ENCODE assay signal across 39 cellular contexts in genomic region chr11:19836666-19837065, GRCh38.
"Had no signal": no experiment of that assay in that cellular context is flagged by ENCODE, and none has a peak within 500 bp of the region (broad histone marks: within the 10 kb centered on the region; RNA-seq: fewer than 3 reads in every experiment).

No MANE protein-coding gene starts in this region.

- H3K4me3 Mint-ChIP-seq: activated naive CD4-positive, alpha-beta T cell treated with anti-CD3 and anti-CD28 coated beads for 36 hours; activated naive CD4-positive, alpha-beta T cell treated with anti-CD3 and anti-CD28 coated beads, Interleukin-2, amount 10 ng/mL, durations not matched to agents 7 days and 5 days; activated naive CD4-positive, alpha-beta T cell treated with anti-CD3 and anti-CD28 coated beads, Interleukin-2, amount 50 U/mL, for 24 hours; activated naive CD8-positive, alpha-beta T cell; activated naive CD8-positive, alpha-beta T cell treated with anti-CD3 and anti-CD28 coated beads, Interleukin-2, amount 10 ng/mL, durations not matched to agents 7 days and 5 days; activated naive CD8-positive, alpha-beta T cell treated with anti-CD3 and anti-CD28 coated beads, Interleukin-2, amount 50 U/mL, for 24 hours; activated T-cell treated with anti-CD3 and anti-CD28 coated beads, Interleukin-2, amount 50 U/mL, for 24 hours; activated T-cell treated with anti-CD3 and anti-CD28 coated beads, Interleukin-2, amount 50 U/mL, for 4 hours; activated T-cell treated with anti-CD3 and anti-CD28 coated beads, Interleukin-2, amount 50 U/mL, for 72 hours; activated T-helper 1 cell treated with anti-CD3 and anti-CD28 coated beads, Interleukin-12 subunit alpha, Interleukin-12 subunit beta, Interleukin-2, Interleukin-4 antibody, amounts not matched to agents 30 ng/mL and 10 ng/mL and 1 ng/mL, durations not matched to agents 14 hours and 24 hours and 36 hours; activated T-helper 17 cell treated with anti-CD3 and anti-CD28 coated beads, Interleukin-2, amount 50 U/mL, for 72 hours; brain; central memory CD8-positive, alpha-beta T cell had no signal

- H3K36me3 Mint-ChIP-seq: activated naive CD4-positive, alpha-beta T cell treated with anti-CD3 and anti-CD28 coated beads, Interleukin-2, amount 10 ng/mL, durations not matched to agents 7 days and 5 days; activated naive CD4-positive, alpha-beta T cell treated with anti-CD3 and anti-CD28 coated beads, Interleukin-2, amount 50 U/mL, for 24 hours; activated naive CD4-positive, alpha-beta T cell treated with anti-CD3 and anti-CD28 coated beads, Interleukin-2, amount 50 U/mL, for 72 hours; activated naive CD8-positive, alpha-beta T cell; activated naive CD8-positive, alpha-beta T cell treated with anti-CD3 and anti-CD28 coated beads, Interleukin-2, amount 10 ng/mL, durations not matched to agents 7 days and 5 days had no signal

- H3K36me3 ChIP-seq: adrenal gland, breast epithelium, cardiac muscle cell had no signal

- H3K9me3 Mint-ChIP-seq: activated naive CD4-positive, alpha-beta T cell treated with anti-CD3 and anti-CD28 coated beads, Interleukin-2, amount 10 ng/mL, durations not matched to agents 7 days and 5 days; activated naive CD4-positive, alpha-beta T cell treated with anti-CD3 and anti-CD28 coated beads, Interleukin-2, amount 50 U/mL, for 24 hours; activated naive CD8-positive, alpha-beta T cell treated with anti-CD3 and anti-CD28 coated beads, Interleukin-2, amount 10 ng/mL, durations not matched to agents 7 days and 5 days; activated naive CD8-positive, alpha-beta T cell treated with anti-CD3 and anti-CD28 coated beads, Interleukin-2, amount 50 U/mL, for 24 hours; activated T-cell treated with anti-CD3 and anti-CD28 coated beads, Interleukin-2, amount 50 U/mL, for 24 hours; activated T-cell treated with anti-CD3 and anti-CD28 coated beads, Interleukin-2, amount 50 U/mL, for 4 hours; activated T-helper 1 cell treated with anti-CD3 and anti-CD28 coated beads, Interleukin-12 subunit alpha, Interleukin-12 subunit beta, Interleukin-2, Interleukin-4 antibody, amounts not matched to agents 30 ng/mL and 10 ng/mL and 1 ng/mL, durations not matched to agents 14 hours and 24 hours and 36 hours; activated T-helper 17 cell treated with anti-CD3 and anti-CD28 coated beads, Interleukin-2, amount 50 U/mL, for 72 hours; activated T-helper 2 cell treated with anti-CD3 and anti-CD28 coated beads, Interferon-gamma antibody, Interleukin-2, Interleukin-4, amounts not matched to agents 10 μg/mL and 5 μg/mL and 100 μg/mL, durations not matched to agents 14 hours and 24 hours and 36 hours; central memory CD8-positive, alpha-beta T cell had no signal

- H3K4me3 ChIP-seq: adrenal gland, ascending aorta, body of pancreas, breast epithelium, cardiac muscle cell had no signal

- H3K4me1 Mint-ChIP-seq: activated naive CD4-positive, alpha-beta T cell treated with anti-CD3 and anti-CD28 coated beads, Interleukin-2, amount 10 ng/mL, durations not matched to agents 7 days and 5 days; activated naive CD4-positive, alpha-beta T cell treated with anti-CD3 and anti-CD28 coated beads, Interleukin-2, amount 50 U/mL, for 24 hours; activated naive CD8-positive, alpha-beta T cell treated with anti-CD3 and anti-CD28 coated beads, Interleukin-2, amount 10 ng/mL, durations not matched to agents 7 days and 5 days; activated naive CD8-positive, alpha-beta T cell treated with anti-CD3 and anti-CD28 coated beads, Interleukin-2, amount 50 U/mL, for 24 hours; activated T-helper 17 cell treated with anti-CD3 and anti-CD28 coated beads, Interleukin-2, amount 50 U/mL, for 72 hours; central memory CD8-positive, alpha-beta T cell had no signal

- DNase-seq: activated effector memory CD4-positive, alpha-beta T cell treated with anti-CD3 and anti-CD28 coated beads, Interleukin-2, amount 50 U/mL, for 16 hours; activated effector memory CD4-positive, alpha-beta T cell treated with Interleukin-2 at 50 U/mL for 16 hours; activated gamma-delta T cell; activated gamma-delta T cell treated with Interleukin-2 at 50 U/mL for 16 hours; activated naive CD4-positive, alpha-beta T cell; activated naive CD4-positive, alpha-beta T cell treated with anti-CD3 and anti-CD28 coated beads for 36 hours; activated naive CD4-positive, alpha-beta T cell treated with anti-CD3 and anti-CD28 coated beads, Interleukin-2, amount 10 ng/mL, durations not matched to agents 7 days and 5 days; activated naive CD4-positive, alpha-beta T cell treated with anti-CD3 and anti-CD28 coated beads, Interleukin-2, amount 50 U/mL, for 16 hours; activated naive CD4-positive, alpha-beta T cell treated with Interleukin-2 at 50 U/mL for 16 hours; activated naive CD8-positive, alpha-beta T cell treated with anti-CD3 and anti-CD28 coated beads, Interleukin-2, amount 10 ng/mL, durations not matched to agents 7 days and 5 days; activated naive CD8-positive, alpha-beta T cell treated with anti-CD3 and anti-CD28 coated beads, Interleukin-2, amount 50 U/mL, for 24 hours; activated T-cell treated with anti-CD3 and anti-CD28 coated beads, Interleukin-2, amount 50 U/mL, for 24 hours; activated T-cell treated with anti-CD3 and anti-CD28 coated beads, Interleukin-2, amount 50 U/mL, for 4 hours; activated T-cell treated with anti-CD3 and anti-CD28 coated beads, Interleukin-2, amount 50 U/mL, for 48 hours; activated T-cell treated with anti-CD3 and anti-CD28 coated beads, Interleukin-2, amount 50 U/mL, for 72 hours; adrenal gland; amniotic stem cell; amygdala; anterior cingulate cortex; aorta; body of pancreas; brain microvascular endothelial cell; caudate nucleus; central memory CD4-positive, alpha-beta T cell; cerebellar nuclear complex had no signal

- H3K4me1 ChIP-seq: adrenal gland, body of pancreas, breast epithelium had no signal

- H3K27me3 Mint-ChIP-seq: activated naive CD4-positive, alpha-beta T cell treated with anti-CD3 and anti-CD28 coated beads, Interleukin-2, amount 50 U/mL, for 24 hours; activated naive CD8-positive, alpha-beta T cell; activated naive CD8-positive, alpha-beta T cell treated with anti-CD3 and anti-CD28 coated beads, Interleukin-2, amount 10 ng/mL, durations not matched to agents 7 days and 5 days; activated T-cell treated with anti-CD3 and anti-CD28 coated beads, Interleukin-2, amount 50 U/mL, for 24 hours; activated T-helper 17 cell treated with anti-CD3 and anti-CD28 coated beads, Interleukin-2, amount 50 U/mL, for 72 hours; central memory CD8-positive, alpha-beta T cell had no signal

- H3K27me3 ChIP-seq: adrenal gland, ascending aorta, body of pancreas, brain microvascular endothelial cell, breast epithelium, cardiac muscle cell had no signal

- H3K27ac ChIP-seq: adrenal gland, ascending aorta, body of pancreas, brain microvascular endothelial cell, breast epithelium, cardiac muscle cell had no signal

- H3K27ac Mint-ChIP-seq: activated naive CD4-positive, alpha-beta T cell treated with anti-CD3 and anti-CD28 coated beads for 36 hours; activated naive CD4-positive, alpha-beta T cell treated with anti-CD3 and anti-CD28 coated beads, Interleukin-2, amount 10 ng/mL, durations not matched to agents 7 days and 5 days; activated naive CD4-positive, alpha-beta T cell treated with anti-CD3 and anti-CD28 coated beads, Interleukin-2, amount 50 U/mL, for 24 hours; activated naive CD4-positive, alpha-beta T cell treated with anti-CD3 and anti-CD28 coated beads, Interleukin-2, amount 50 U/mL, for 72 hours; activated naive CD8-positive, alpha-beta T cell; activated naive CD8-positive, alpha-beta T cell treated with anti-CD3 and anti-CD28 coated beads, Interleukin-2, amount 10 ng/mL, durations not matched to agents 7 days and 5 days; activated naive CD8-positive, alpha-beta T cell treated with anti-CD3 and anti-CD28 coated beads, Interleukin-2, amount 50 U/mL, for 24 hours; activated T-cell treated with anti-CD3 and anti-CD28 coated beads, Interleukin-2, amount 50 U/mL, for 24 hours; activated T-cell treated with anti-CD3 and anti-CD28 coated beads, Interleukin-2, amount 50 U/mL, for 72 hours; activated T-helper 1 cell treated with anti-CD3 and anti-CD28 coated beads, Interleukin-12 subunit alpha, Interleukin-12 subunit beta, Interleukin-2, Interleukin-4 antibody, amounts not matched to agents 30 ng/mL and 10 ng/mL and 1 ng/mL, durations not matched to agents 14 hours and 24 hours and 36 hours; activated T-helper 17 cell treated with anti-CD3 and anti-CD28 coated beads, Interleukin-2, amount 50 U/mL, for 72 hours; activated T-helper 2 cell treated with anti-CD3 and anti-CD28 coated beads, Interferon-gamma antibody, Interleukin-2, Interleukin-4, amounts not matched to agents 10 μg/mL and 5 μg/mL and 100 μg/mL, durations not matched to agents 14 hours and 24 hours and 36 hours; brain had no signal

- FAIRE-seq: astrocyte, bronchial epithelial cell, colon had no signal

- H3K9me3 ChIP-seq: adrenal gland, ascending aorta, body of pancreas, breast epithelium had no signal

- ATAC-seq: activated naive CD4-positive, alpha-beta T cell treated with anti-CD3 and anti-CD28 coated beads, Interleukin-2, amount 50 U/mL, for 72 hours; activated naive CD8-positive, alpha-beta T cell treated with anti-CD3 and anti-CD28 coated beads, Interleukin-2, amount 50 U/mL, for 24 hours; activated T-cell treated with anti-CD3 and anti-CD28 coated beads, Interleukin-2, amount 50 U/mL, for 4 hours; activated T-cell treated with anti-CD3 and anti-CD28 coated beads, Interleukin-2, amount 50 U/mL, for 72 hours; activated T-helper 17 cell treated with anti-CD3 and anti-CD28 coated beads, Interleukin-2, amount 50 U/mL, for 72 hours; body of pancreas had no signal
